8 cellular contexts compared by ENCODE assay signal in genomic region chr3:9397911-9398714, GRCh38. TPM values are rescaled to one million over a fixed set of nuclear protein-coding genes. Genes with fewer than 3 reads are reported as not detected.
DNase-seq lines count a peak whose midpoint lies in the region; ATAC-seq, FAIRE-seq and TF ChIP-seq lines count a peak whose summit lies in the region.

No MANE protein-coding gene starts in this region.

- peak overlapping the region; percentile 100 for H3K9ac ChIP-seq in NT2/D1 (ENCODE audit: insufficient read length, low read depth)

- peaks cover 30% of the 10 kb centered on the region for H3K36me3 ChIP-seq in NT2/D1 (ENCODE audit: insufficient read depth, insufficient read length, low read length)

- no peaks in the 10 kb centered on the region for H3K9me3 ChIP-seq in NT2/D1 (ENCODE audit: insufficient read depth, low read length)

- DNase-seq in NCI-H2107 treated with DMSO at 0.1 percent for 48 hours (lab: John Stamatoyannopoulos, UW; ENCODE audit: unreplicated experiment): peak; percentile 27
- DNase-seq in NCI-H2107 (lab: John Stamatoyannopoulos, UW): no peak
- no peak for DNase-seq in NT2/D1 (ENCODE audit: low read depth, low spot score)
- peak; percentile 40 for DNase-seq in activated naive CD4-positive, alpha-beta T cell treated with Interleukin-2 at 50 U/mL for 16 hours
- no peak for DNase-seq in foreskin keratinocyte
- peak in 39 of 56 donors; percentile 14 to 72 (median 41) for DNase-seq in nucleus accumbens (lab: John Stamatoyannopoulos, UW)
- DNase-seq in H54 (ENCODE audit: insufficient read length, low spot score): no peak

- ATAC-seq in foreskin keratinocyte (no peak), HG02970 (IDR thresholded peaks at IDR 0.05; ENCODE audit: low FRiP score, unreplicated experiment) (no peak)

- TF ChIP-seq CTCF in foreskin keratinocyte (conservative IDR thresholded peaks at IDR 0.05): no peak

- no peak for FAIRE-seq in H54 (lab: Jason Lieb, UNC)

- H3K27ac ChIP-seq in foreskin keratinocyte: peak overlapping the region; percentile 92

- H3K4me3 ChIP-seq in NT2/D1 (ENCODE audit: insufficient read length, low read depth): peak overlapping the region; percentile 97

- TF ChIP-seq POLR2A in H54 (IDR thresholded peaks at IDR 0.05; ENCODE audit: low read depth, low read length): no peak; the same call in 1 of the 2 replicates

- H3K4me1 ChIP-seq in NT2/D1 (ENCODE audit: insufficient read depth, insufficient read length): peaks cover 3% of the 10 kb centered on the region
- peaks cover 50% of the 10 kb centered on the region for H3K4me1 ChIP-seq in foreskin keratinocyte

- no peaks in the 10 kb centered on the region for H3K27me3 ChIP-seq in NT2/D1 (ENCODE audit: insufficient read depth, insufficient read length)
- H3K27me3 ChIP-seq in foreskin keratinocyte: no peaks in the 10 kb centered on the region

RNA-seq across cellular contexts. Expression of gene SETD5, which starts 0.7 kb away (rescaled TPM):
- total RNA-seq in foreskin keratinocyte: 71.6 and 77.5 TPM in 2 replicates
- 8.9 and 11.5 TPM in 2 replicates for polyA plus RNA-seq in foreskin keratinocyte

RNA-seq across cellular contexts. Expression of gene THUMPD3, which starts 35.3 kb away (rescaled TPM):
- 43.6 and 60.7 TPM in 2 replicates for total RNA-seq in foreskin keratinocyte
- 39.8 and 44.2 TPM in 2 replicates for polyA plus RNA-seq in foreskin keratinocyte

Comparison
In these comparisons a context has a peak if more than half of its experiments do, and no peak if none do; other contexts are left out.
1. DNase-seq: peak in NCI-H2107 treated with DMSO at 0.1 percent for 48 hours (single experiment), activated naive CD4-positive, alpha-beta T cell treated with Interleukin-2 at 50 U/mL for 16 hours (single experiment) and nucleus accumbens (39 of 56); none in NCI-H2107 (single experiment), NT2/D1 (single experiment), foreskin keratinocyte (0 of 2) and H54 (single experiment).